10 cellular contexts compared by ENCODE assay signal in the genomic region with DNA sequence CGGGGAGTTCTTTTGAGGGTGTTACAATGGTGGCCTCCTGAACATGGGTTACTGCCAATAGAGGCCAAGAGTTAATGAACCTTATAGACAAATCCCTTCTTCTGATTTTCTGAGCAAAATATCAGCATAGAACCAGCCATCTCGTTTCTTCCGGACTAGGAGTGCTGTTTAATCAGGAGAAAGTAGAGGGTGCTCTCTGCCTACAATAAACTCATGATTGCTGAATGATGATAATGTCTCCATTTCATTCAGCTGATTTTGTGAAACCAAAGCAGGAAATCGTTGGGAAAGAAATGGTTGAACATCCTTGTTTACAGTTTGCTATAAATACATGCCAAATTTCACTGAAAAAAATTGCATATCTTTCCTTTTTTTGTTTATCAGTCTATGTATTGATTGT.
DNase-seq lines count a peak whose midpoint lies in the region; ATAC-seq, FAIRE-seq and TF ChIP-seq lines count a peak whose summit lies in the region.
"Had no signal": no experiment of that assay in that cellular context is flagged by ENCODE, and none has a peak within 500 bp of the region (broad histone marks: within the 10 kb centered on the region; RNA-seq: fewer than 3 reads in every experiment).

No MANE protein-coding gene starts in this region.

- CTCF ChIA-PET in HEK293 (lab: Yijun Ruan, JAX) = interaction anchor here (0.7 kb wide), 1 partner anchor 451 kb away, joined by 3 read pairs; no protein-coding TSS in a partner anchor

- H3K79me2 ChIP-seq in astrocyte (ENCODE audit: insufficient read depth, low read length) = no peaks in the 10 kb centered on the region

- DNase-seq in AG09309 (ENCODE audit: low read depth) (peak; percentile 32), astrocyte (ENCODE audit: low read depth) (peak; percentile 16), left kidney (ENCODE audit: low read depth, low spot score) (peak; percentile 17), NCI-H2196 treated with DMSO at 0.1 percent for 48 hours (lab: John Stamatoyannopoulos, UW; ENCODE audit: unreplicated experiment) (no peak), GF-D8 (lab: John Stamatoyannopoulos, UW) (no peak)
- DNase-seq in stimulated activated CD4-positive, alpha-beta T cell treated with anti-CD3 and anti-CD28 coated beads, Interleukin-12 subunit alpha, Interleukin-12 subunit beta, amount 100 ng/mL, for 4 hours = no peak

- FAIRE-seq in astrocyte (lab: Jason Lieb, UNC) = peak; percentile 93
- FAIRE-seq: islet of Langerhans had no signal

- TF ChIP-seq CTCF in AG09309 (IDR thresholded peaks at IDR 0.05; ENCODE audit: control insufficient read depth, insufficient read depth, low read depth, low read length, missing control alignments) = peak; percentile 58
- TF ChIP-seq CTCF in HEK293 (tag by site-specific recombination; IDR thresholded peaks at IDR 0.05) = no peak
- peak; percentile 26 for TF ChIP-seq CTCF in astrocyte (IDR thresholded peaks at IDR 0.05; ENCODE audit: insufficient read depth, low read depth, low read length)

- POLR2A ChIA-PET in HEK293 (lab: Yijun Ruan, JAX) = no interaction called here

- peak overlapping the region; percentile 17 for H3K4me2 ChIP-seq in astrocyte (ENCODE audit: low read length)

- H3K27ac ChIP-seq in HEK293 (ENCODE audit: extremely low read depth, low read depth, low read length) (no peak overlapping the region), astrocyte (ENCODE audit: low read depth, low read length) (peak overlapping the region; percentile 6)

- H2AFZ ChIP-seq in astrocyte (ENCODE audit: low read depth, low read length) = peak overlapping the region; percentile 37

- H3K36me3 ChIP-seq in HEK293 (ENCODE audit: control insufficient read depth in 2 of 2, insufficient read depth in 1 of 2, low read length in 2 of 2) (no peaks in the 10 kb centered on the region), astrocyte (ENCODE audit: insufficient read depth, low read length) (no peaks in the 10 kb centered on the region)

- H3K4me3 ChIP-seq in AG09309 (ENCODE audit: control insufficient read depth, low read depth, low read length) (no peak overlapping the region), HEK293 (ENCODE audit: low read depth, low read length) (no peak overlapping the region), astrocyte (ENCODE audit: insufficient read depth, low read depth, low read length) (no peak overlapping the region)

- H4K20me1 ChIP-seq in astrocyte (ENCODE audit: insufficient read depth, low read length) = no peaks in the 10 kb centered on the region

- no peaks in the 10 kb centered on the region for H3K9me3 ChIP-seq in HEK293 (ENCODE audit: control insufficient read depth, insufficient read depth, low read depth, low read length)
- H3K9me3 ChIP-seq in astrocyte (ENCODE audit: insufficient read depth, low read depth, low read length) = no peaks in the 10 kb centered on the region

- H3K4me1 Mint-ChIP-seq in astrocyte (ENCODE audit: low read depth, unreplicated experiment) = peaks cover 13% of the 10 kb centered on the region

- H3K9ac ChIP-seq in astrocyte (ENCODE audit: low read length) = peak overlapping the region; percentile 30

- no peaks in the 10 kb centered on the region for H3K36me3 Mint-ChIP-seq in astrocyte (ENCODE audit: low read depth, unreplicated experiment)
- H3K36me3 Mint-ChIP-seq: activated naive CD8-positive, alpha-beta T cell had no signal

- no peaks in the 10 kb centered on the region for H3K9me3 Mint-ChIP-seq in astrocyte (ENCODE audit: unreplicated experiment)

- no peaks in the 10 kb centered on the region for H3K27me3 Mint-ChIP-seq in astrocyte (ENCODE audit: low read depth, unreplicated experiment)
- H3K27me3 Mint-ChIP-seq: activated naive CD8-positive, alpha-beta T cell had no signal

- H3K4me1 ChIP-seq in HEK293 (ENCODE audit: control insufficient read depth, insufficient read depth, low read length) (no peaks in the 10 kb centered on the region), astrocyte (ENCODE audit: insufficient read depth, low read length) (peaks cover 13% of the 10 kb centered on the region)

- ATAC-seq in GM18867 (IDR thresholded peaks at IDR 0.05; ENCODE audit: unreplicated experiment) = no peak

- no peak overlapping the region for H3K4me3 Mint-ChIP-seq in astrocyte (ENCODE audit: unreplicated experiment)
- H3K4me3 Mint-ChIP-seq: activated naive CD8-positive, alpha-beta T cell had no signal

- H3K27ac Mint-ChIP-seq in astrocyte (ENCODE audit: unreplicated experiment) = no peak overlapping the region
- H3K27ac Mint-ChIP-seq: activated naive CD8-positive, alpha-beta T cell had no signal

- no peaks in the 10 kb centered on the region for H3K27me3 ChIP-seq in astrocyte (ENCODE audit: insufficient read depth, low read length)

TF ChIP-seq in HEK293, 187 proteins besides CTCF, POLR2A, EP300 and RAD21:
- TF ChIP-seq ZNF654 (tag by site-specific recombination; IDR thresholded peaks at IDR 0.05; ENCODE audit: low read depth) = peak; percentile 43
- no peak for TF ChIP-seq BCL6B (tag by site-specific recombination; IDR thresholded peaks at IDR 0.05)

Comparison
In these comparisons a context has a peak if more than half of its experiments do, and no peak if none do; other contexts are left out.
1. DNase-seq: peak in AG09309 (single experiment), astrocyte (single experiment) and left kidney (single experiment); none in NCI-H2196 treated with DMSO at 0.1 percent for 48 hours (single experiment), stimulated activated CD4-positive, alpha-beta T cell treated with anti-CD3 and anti-CD28 coated beads, Interleukin-12 subunit alpha, Interleukin-12 subunit beta, amount 100 ng/mL, for 4 hours (single experiment) and GF-D8 (single experiment).